Comparison of ENCODE assay signal across 12 cellular contexts in genomic region chr9:75085640-75086039, GRCh38. TPM values are rescaled to one million over a fixed set of nuclear protein-coding genes. Genes with fewer than 3 reads are reported as not detected.
DNase-seq lines count a peak whose midpoint lies in the region; ATAC-seq and TF ChIP-seq lines count a peak whose summit lies in the region.
"Had no signal": no experiment of that assay in that cellular context is flagged by ENCODE, and none has a peak within 500 bp of the region (broad histone marks: within the 10 kb centered on the region; RNA-seq: fewer than 3 reads in every experiment).

No MANE protein-coding gene starts in this region.

- 89 to 93% methylated on average over 1 of the region's 1 CpG for WGBS in tibial nerve, 2 donors

- H3K9me3 ChIP-seq in tibial nerve = no peaks in the 10 kb centered on the region
- H3K9me3 ChIP-seq: sigmoid colon had no signal

- H3K36me3 ChIP-seq in tibial nerve = peaks cover 0 to 23% (median 0%) of the 10 kb centered on the region in 3 donors
- H3K36me3 ChIP-seq: sigmoid colon had no signal

- TF ChIP-seq POLR2A in tibial nerve (IDR thresholded peaks at IDR 0.05) = no peak

- H3K27me3 ChIP-seq in layer of hippocampus (ENCODE audit: control insufficient read depth, insufficient read depth, low read length) (no peaks in the 10 kb centered on the region), tibial nerve (no peaks in the 10 kb centered on the region)
- H3K27me3 ChIP-seq: sigmoid colon had no signal

- peaks cover 48% of the 10 kb centered on the region for H3K4me1 Mint-ChIP-seq in activated CD8-positive, alpha-beta memory T cell treated with anti-CD3 and anti-CD28 coated beads, Interleukin-2, amount 10 ng/mL, durations not matched to agents 7 days and 5 days
- peaks cover 54% of the 10 kb centered on the region for H3K4me1 Mint-ChIP-seq in activated CD4-positive, alpha-beta memory T cell treated with anti-CD3 and anti-CD28 coated beads, Interleukin-2, amount 10 ng/mL, durations not matched to agents 7 days and 5 days

- H3K4me1 ChIP-seq in tibial nerve = peaks cover 0 to 28% (median 17%) of the 10 kb centered on the region in 4 donors

- H3K27me3 Mint-ChIP-seq in activated CD8-positive, alpha-beta memory T cell treated with anti-CD3 and anti-CD28 coated beads, Interleukin-2, amount 10 ng/mL, durations not matched to agents 7 days and 5 days = no peaks in the 10 kb centered on the region
- H3K27me3 Mint-ChIP-seq in activated CD4-positive, alpha-beta memory T cell treated with anti-CD3 and anti-CD28 coated beads, Interleukin-2, amount 10 ng/mL, durations not matched to agents 7 days and 5 days = no peaks in the 10 kb centered on the region

- H3K4me3 ChIP-seq in tibial nerve = no peak overlapping the region

- peak overlapping the region; percentile 97 for H3K27ac Mint-ChIP-seq in activated CD8-positive, alpha-beta memory T cell treated with anti-CD3 and anti-CD28 coated beads, Interleukin-2, amount 10 ng/mL, durations not matched to agents 7 days and 5 days
- H3K27ac Mint-ChIP-seq in activated CD4-positive, alpha-beta memory T cell treated with anti-CD3 and anti-CD28 coated beads, Interleukin-2, amount 10 ng/mL, durations not matched to agents 7 days and 5 days = peak overlapping the region; percentile 97

- peaks cover 47% of the 10 kb centered on the region for H3K36me3 Mint-ChIP-seq in activated CD8-positive, alpha-beta memory T cell treated with anti-CD3 and anti-CD28 coated beads, Interleukin-2, amount 10 ng/mL, durations not matched to agents 7 days and 5 days
- peaks cover 63% of the 10 kb centered on the region for H3K36me3 Mint-ChIP-seq in activated CD4-positive, alpha-beta memory T cell treated with anti-CD3 and anti-CD28 coated beads, Interleukin-2, amount 10 ng/mL, durations not matched to agents 7 days and 5 days (ENCODE audit: low read depth)

- TF ChIP-seq CTCF in tibial nerve (IDR thresholded peaks at IDR 0.05) = no peak

- CTCF ChIA-PET in activated CD8-positive, alpha-beta memory T cell treated with anti-CD3 and anti-CD28 coated beads, Interleukin-2, amount 10 ng/mL, durations not matched to agents 7 days and 5 days (lab: Charles Lee) = interaction anchor here (0.8 to 3.2 kb wide), 11 partner anchors 18 to 311 kb away, joined by 3 to 17 read pairs (median 3); partner anchors contain the start of genes C9orf40 and CARNMT1
- CTCF ChIA-PET in activated CD4-positive, alpha-beta memory T cell treated with anti-CD3 and anti-CD28 coated beads, Interleukin-2, amount 10 ng/mL, durations not matched to agents 7 days and 5 days (lab: Charles Lee) = interaction anchor here (0.6 to 4.6 kb wide), 9 partner anchors 10 to 312 kb away, joined by 3 to 40 read pairs (median 5); partner anchors contain the start of genes C9orf40 and CARNMT1

- ATAC-seq in activated CD8-positive, alpha-beta memory T cell treated with anti-CD3 and anti-CD28 coated beads, Interleukin-2, amount 10 ng/mL, durations not matched to agents 7 days and 5 days = no peak

- no peak for DNase-seq in activated CD8-positive, alpha-beta memory T cell treated with anti-CD3 and anti-CD28 coated beads, Interleukin-2, amount 10 ng/mL, durations not matched to agents 7 days and 5 days
- no peak for DNase-seq in activated CD8-positive, alpha-beta memory T cell treated with anti-CD3 and anti-CD28 coated beads for 24 hours
- no peak for DNase-seq in activated CD4-positive, alpha-beta memory T cell treated with anti-CD3 and anti-CD28 coated beads, Interleukin-2, amount 10 ng/mL, durations not matched to agents 7 days and 5 days
- DNase-seq in tibial nerve (ENCODE audit: low spot score in 2 of 2) (no peak), NCI-H1694 treated with DMSO at 0.1 percent for 48 hours (lab: John Stamatoyannopoulos, UW) (no peak), NCI-H2081 (lab: John Stamatoyannopoulos, UW) (no peak), EL (no peak)
- DNase-seq: DMS79 treated with DMSO at 0.1 percent for 48 hours; NCI-H1048; NK-92 treated with Interleukin-12 subunit alpha and Interleukin-12 subunit beta, amount 100 ng/mL, for 24 hours; sigmoid colon had no signal

- no peaks in the 10 kb centered on the region for H3K9me3 Mint-ChIP-seq in activated CD8-positive, alpha-beta memory T cell treated with anti-CD3 and anti-CD28 coated beads, Interleukin-2, amount 10 ng/mL, durations not matched to agents 7 days and 5 days (ENCODE audit: low read depth)
- no peaks in the 10 kb centered on the region for H3K9me3 Mint-ChIP-seq in activated CD4-positive, alpha-beta memory T cell treated with anti-CD3 and anti-CD28 coated beads, Interleukin-2, amount 10 ng/mL, durations not matched to agents 7 days and 5 days

- peak overlapping the region; percentile 93 for H3K4me3 Mint-ChIP-seq in activated CD8-positive, alpha-beta memory T cell treated with anti-CD3 and anti-CD28 coated beads, Interleukin-2, amount 10 ng/mL, durations not matched to agents 7 days and 5 days
- peak overlapping the region; percentile 95 for H3K4me3 Mint-ChIP-seq in activated CD4-positive, alpha-beta memory T cell treated with anti-CD3 and anti-CD28 coated beads, Interleukin-2, amount 10 ng/mL, durations not matched to agents 7 days and 5 days

- no peak for TF ChIP-seq EP300 in tibial nerve (IDR thresholded peaks at IDR 0.05)

- H3K27ac ChIP-seq in layer of hippocampus (ENCODE audit: low read depth, low read length) = peak overlapping the region; percentile 21
- H3K27ac ChIP-seq in tibial nerve = peak overlapping the region in 3 of 4 donors; percentile 13 to 91 (median 23)

- POLR2A ChIA-PET in activated CD4-positive, alpha-beta memory T cell treated with anti-CD3 and anti-CD28 coated beads, Interleukin-2, amount 10 ng/mL, durations not matched to agents 7 days and 5 days (lab: Charles Lee) = interaction anchor here (0.6 to 11.2 kb wide), 15 partner anchors 9 to 312 kb away, joined by 3 to 281 read pairs (median 4); partner anchors contain the start of genes C9orf40 and CARNMT1

RNA-seq across cellular contexts. Expression of gene NMRK1, which starts 2.3 kb away (rescaled TPM):
- 10 to 100 TPM; 24.8 to 40.0 TPM for total RNA-seq in activated CD8-positive, alpha-beta memory T cell treated with anti-CD3 and anti-CD28 coated beads, Interleukin-2, amount 10 ng/mL, durations not matched to agents 7 days and 5 days
- 10 to 100 TPM; 74.2 to 76.7 TPM for total RNA-seq in activated CD4-positive, alpha-beta memory T cell treated with anti-CD3 and anti-CD28 coated beads, Interleukin-2, amount 10 ng/mL, durations not matched to agents 7 days and 5 days
- total RNA-seq in tibial nerve = 10 to 100 TPM; 11.1 to 35.0 (median 16.2) TPM

RNA-seq across cellular contexts. Expression of gene OSTF1, which starts 2.7 kb away (rescaled TPM):
- total RNA-seq in activated CD8-positive, alpha-beta memory T cell treated with anti-CD3 and anti-CD28 coated beads, Interleukin-2, amount 10 ng/mL, durations not matched to agents 7 days and 5 days = 100 to 1,000 TPM; 149 to 198 TPM
- total RNA-seq in activated CD4-positive, alpha-beta memory T cell treated with anti-CD3 and anti-CD28 coated beads, Interleukin-2, amount 10 ng/mL, durations not matched to agents 7 days and 5 days = 100 to 1,000 TPM; 253 to 255 TPM
- total RNA-seq in tibial nerve = 10 to 100 TPM; 20.7 to 34.5 (median 24.8) TPM

RNA-seq across cellular contexts. Expression of gene CARNMT1, which starts 57.5 kb away (rescaled TPM):
- 10 to 100 TPM; 31.3 to 36.1 TPM for total RNA-seq in activated CD8-positive, alpha-beta memory T cell treated with anti-CD3 and anti-CD28 coated beads, Interleukin-2, amount 10 ng/mL, durations not matched to agents 7 days and 5 days
- 10 to 100 TPM; 31.1 to 33.2 TPM for total RNA-seq in activated CD4-positive, alpha-beta memory T cell treated with anti-CD3 and anti-CD28 coated beads, Interleukin-2, amount 10 ng/mL, durations not matched to agents 7 days and 5 days
- 10 to 100 TPM in 3 of 4 donors, 1 to 10 TPM in 1; 5.9 to 19.9 (median 15.6) TPM for total RNA-seq in tibial nerve

Comparison
In these comparisons a context has a peak if more than half of its experiments do, and no peak if none do; other contexts are left out.
1. RNA of gene OSTF1, which starts 2.7 kb away (total RNA-seq): 253 to 255 TPM in activated CD4-positive, alpha-beta memory T cell treated with anti-CD3 and anti-CD28 coated beads, Interleukin-2, amount 10 ng/mL, durations not matched to agents 7 days and 5 days and 149 to 198 TPM in activated CD8-positive, alpha-beta memory T cell treated with anti-CD3 and anti-CD28 coated beads, Interleukin-2, amount 10 ng/mL, durations not matched to agents 7 days and 5 days; 20.7 to 34.5 TPM in tibial nerve; every median in the first group is over 4 times any median in the second.